In the genomic region with DNA sequence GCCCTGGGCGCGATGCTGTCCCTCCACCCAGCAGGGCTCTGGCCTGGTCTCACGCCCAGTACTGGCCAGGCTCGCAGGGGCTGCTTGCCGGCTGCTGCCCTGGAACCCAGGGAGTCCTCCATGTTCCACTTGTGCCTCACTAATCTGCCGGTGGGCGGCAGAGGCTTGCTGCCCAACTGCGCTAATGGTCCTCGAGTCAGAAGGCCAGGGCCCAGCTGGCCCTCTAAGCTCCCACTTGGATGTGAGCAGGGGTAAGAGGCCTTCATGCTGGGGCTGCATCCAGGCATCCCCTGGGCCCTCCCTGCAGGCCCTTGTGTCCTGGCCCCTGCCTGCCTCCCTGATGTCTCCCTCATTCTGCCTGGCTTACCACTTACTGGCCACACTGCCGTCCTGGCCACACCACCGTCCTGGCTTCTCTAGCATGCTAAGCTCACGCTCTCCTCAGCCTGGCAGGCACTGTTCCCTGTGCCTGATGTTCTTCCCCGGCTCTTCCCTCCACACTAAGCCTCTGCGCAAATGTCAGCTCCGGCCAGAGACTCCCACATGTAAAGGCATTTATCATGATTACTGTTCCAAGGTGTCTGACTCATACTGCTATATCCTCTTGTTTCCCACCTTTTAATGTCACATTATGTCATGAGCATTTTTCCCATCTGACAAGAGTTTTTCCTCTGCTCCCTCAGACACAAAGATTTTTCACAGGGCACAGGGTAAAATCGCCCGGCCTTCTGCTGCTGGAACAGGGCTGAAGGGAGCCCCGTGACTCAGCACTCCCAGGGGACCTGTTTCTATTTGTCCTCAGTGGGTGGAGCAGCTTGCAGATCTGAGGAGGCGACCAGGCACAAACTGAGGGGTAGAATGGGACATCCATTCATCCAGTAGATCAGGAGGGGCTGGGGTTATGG, we compare ENCODE assay signal across 8 cellular contexts. TPM values are rescaled to one million over a fixed set of nuclear protein-coding genes. Genes with fewer than 3 reads are reported as not detected.
A peak's percentile ranks its signal among the peaks of the same experiment; 100 is the strongest.
DNase-seq lines count a peak whose midpoint lies in the region; ATAC-seq and TF ChIP-seq lines count a peak whose summit lies in the region.

No MANE protein-coding gene starts in this region.

- in situ Hi-C loops in SK-MEL-5 (cut with HindIII; ENCODE audit: low pct_unique_long_range_greater_than_20kb, low sequenced_read_pairs): no loop called here

- H3K79me2 ChIP-seq in H9 (ENCODE audit: insufficient read depth, low read length) (no peaks in the 10 kb centered on the region), trophoblast cell (ENCODE audit: control insufficient read depth, insufficient read depth, low read length, poor library complexity) (no peaks in the 10 kb centered on the region)

- H3K4me1 ChIP-seq in H9 (ENCODE audit: insufficient read depth, low read length): no peaks in the 10 kb centered on the region
- peaks cover 3 to 61% (median 20%) of the 10 kb centered on the region in 3 donors for H3K4me1 ChIP-seq in gastroesophageal sphincter
- H3K4me1 ChIP-seq in rectal smooth muscle tissue (ENCODE audit: control insufficient read depth, insufficient read depth, low read length): peaks cover 24% of the 10 kb centered on the region
- peaks cover 10 to 17% of the 10 kb centered on the region in 2 experiments for H3K4me1 ChIP-seq in trophoblast cell (ENCODE audit: control insufficient read depth in 1 of 2, insufficient read depth in 2 of 2, low read length in 2 of 2)

- no peaks in the 10 kb centered on the region for H3K23me2 ChIP-seq in H9 (ENCODE audit: insufficient read length, low read depth, low read length, poor library complexity, severe bottlenecking)

- peaks cover 7 to 12% of the 10 kb centered on the region in 2 experiments for H3K4me1 Mint-ChIP-seq in H9

- WGBS in H9 (ENCODE audit: extremely low coverage, insufficient read length, low lambda C conversion rate): no CpG with 5 or more reads among the region's 19 CpGs
- WGBS in gastroesophageal sphincter (ENCODE audit: low coverage in 1 of 2), 2 donors: 0 to 21% methylated on average over 4 to 7 of the region's 19 CpGs
- WGBS in trophoblast cell (ENCODE audit: extremely low coverage, insufficient coverage, insufficient read length): no CpG with 5 or more reads among the region's 19 CpGs

- DNase-seq in H9: peak; percentile 30
- DNase-seq in SK-MEL-5 (ENCODE audit: low read depth, low spot score): peak; percentile 59
- no peak for DNase-seq in activated CD4-positive, alpha-beta T cell treated with anti-CD3 and anti-CD28 coated beads for 1 hour
- no peak for DNase-seq in trophoblast cell
- DNase-seq in GDM1 (lab: John Stamatoyannopoulos, UW): no peak

- H3K9me3 Mint-ChIP-seq in H9: no peaks in the 10 kb centered on the region

- H3K36me3 ChIP-seq in gastroesophageal sphincter (no peaks in the 10 kb centered on the region), rectal smooth muscle tissue (ENCODE audit: control insufficient read depth, insufficient read depth, low read length) (no peaks in the 10 kb centered on the region), trophoblast cell (ENCODE audit: control insufficient read depth in 1 of 2, insufficient read depth in 2 of 2, low read length in 2 of 2) (no peaks in the 10 kb centered on the region)

- no peak overlapping the region for H3K4me3 Mint-ChIP-seq in H9

- no peak overlapping the region for H3K4me3 ChIP-seq in gastroesophageal sphincter
- no peak overlapping the region for H3K4me3 ChIP-seq in rectal smooth muscle tissue (ENCODE audit: low read length)
- H3K4me3 ChIP-seq in trophoblast cell (ENCODE audit: low read depth, low read length): no peak overlapping the region

- H3K79me1 ChIP-seq in H9 (ENCODE audit: insufficient read depth, low read depth, low read length, poor library complexity, severe bottlenecking) (no peaks in the 10 kb centered on the region), trophoblast cell (ENCODE audit: low read length) (peaks cover 6% of the 10 kb centered on the region)

- no peak overlapping the region for H3K18ac ChIP-seq in H9 (ENCODE audit: insufficient read length, low read depth, low read length)
- H3K18ac ChIP-seq in trophoblast cell (ENCODE audit: low read length): no peak overlapping the region

- no peaks in the 10 kb centered on the region for H4K20me1 ChIP-seq in H9 (ENCODE audit: control insufficient read depth, insufficient read depth, insufficient read length)

- H3K27ac ChIP-seq in H9 (ENCODE audit: insufficient read length, low read depth, low read length) (no peak overlapping the region), gastroesophageal sphincter (peak overlapping the region; percentile 55 to 83 (median 83)), rectal smooth muscle tissue (ENCODE audit: low read depth, low read length) (peak overlapping the region; percentile 83), trophoblast cell (ENCODE audit: low read depth, low read length) (no peak overlapping the region)

- H2AFZ ChIP-seq in H9 (ENCODE audit: low read length) (no peak overlapping the region), trophoblast cell (ENCODE audit: insufficient read depth, low read length, poor library complexity) (no peak overlapping the region)

- H4K5ac ChIP-seq in H9 (ENCODE audit: insufficient read length, low read depth, low read length): no peak overlapping the region

- H3K27me3 Mint-ChIP-seq in H9 (ENCODE audit: low read depth): no peaks in the 10 kb centered on the region

- H4K91ac ChIP-seq in H9 (ENCODE audit: insufficient read length, low read depth, low read length) (no peak overlapping the region), trophoblast cell (ENCODE audit: low read depth, low read length) (no peak overlapping the region)

- H4K12ac ChIP-seq in trophoblast cell (ENCODE audit: low read depth, low read length): no peak overlapping the region

- H2BK15ac ChIP-seq in H9 (ENCODE audit: low read depth, low read length): no peak overlapping the region

- H3K4ac ChIP-seq in H9 (ENCODE audit: low read depth, low read length): no peak overlapping the region
- H3K4ac ChIP-seq in trophoblast cell (ENCODE audit: low read depth, low read length): no peak overlapping the region

- H3K4me2 ChIP-seq in H9 (ENCODE audit: insufficient read depth, insufficient read length, low read length) (no peak overlapping the region), trophoblast cell (ENCODE audit: low read length) (no peak overlapping the region)

- H2BK120ac ChIP-seq in H9 (ENCODE audit: low read depth, low read length, poor library complexity, severe bottlenecking) (no peak overlapping the region), trophoblast cell (ENCODE audit: insufficient read depth, low read length, poor library complexity) (no peak overlapping the region)

- H2BK5ac ChIP-seq in H9 (ENCODE audit: insufficient read length, low read length) (no peak overlapping the region), trophoblast cell (ENCODE audit: low read depth, low read length, poor library complexity) (no peak overlapping the region)

- H3K9me3 ChIP-seq in H9 (ENCODE audit: control insufficient read depth, low read depth, low read length) (no peaks in the 10 kb centered on the region), gastroesophageal sphincter (no peaks in the 10 kb centered on the region), trophoblast cell (ENCODE audit: insufficient read depth, low read depth, low read length) (no peaks in the 10 kb centered on the region)

- H3T11ph ChIP-seq in H9 (ENCODE audit: low read length): no peak overlapping the region

- H2AK5ac ChIP-seq in H9 (ENCODE audit: insufficient read length, low read length) (no peak overlapping the region), trophoblast cell (ENCODE audit: low read length) (no peak overlapping the region)

- peak overlapping the region; percentile 2 to 58 (median 37); a peak in 4 of 7 replicates for H3K27ac Mint-ChIP-seq in H9

- TF ChIP-seq EP300 in gastroesophageal sphincter (IDR thresholded peaks at IDR 0.05): no peak

- no peak overlapping the region for H4K8ac ChIP-seq in H9 (replicated peaks; ENCODE audit: insufficient read length, low read depth, low read length)
- H4K8ac ChIP-seq in trophoblast cell (ENCODE audit: low read depth, low read length): no peak overlapping the region

- H3K27me3 ChIP-seq in H9 (ENCODE audit: insufficient read depth, low read length): no peaks in the 10 kb centered on the region
- no peaks in the 10 kb centered on the region for H3K27me3 ChIP-seq in gastroesophageal sphincter
- no peaks in the 10 kb centered on the region for H3K27me3 ChIP-seq in rectal smooth muscle tissue (ENCODE audit: control insufficient read depth, insufficient read depth, low read length)
- no peaks in the 10 kb centered on the region for H3K27me3 ChIP-seq in trophoblast cell (ENCODE audit: insufficient read depth, low read length)

- H3K9ac ChIP-seq in H9 (ENCODE audit: extremely low read depth, insufficient read length, low read length) (no peak overlapping the region), rectal smooth muscle tissue (ENCODE audit: low read length) (no peak overlapping the region), trophoblast cell (ENCODE audit: low read length) (no peak overlapping the region)

- TF ChIP-seq CTCF in H9 (conservative IDR thresholded peaks at IDR 0.05): no peak
- TF ChIP-seq CTCF in gastroesophageal sphincter (IDR thresholded peaks at IDR 0.05): no peak

- no peak overlapping the region for H3K14ac ChIP-seq in H9 (ENCODE audit: insufficient read depth, low read length)
- no peak overlapping the region for H3K14ac ChIP-seq in trophoblast cell (ENCODE audit: low read length)

- H3K56ac ChIP-seq in H9 (ENCODE audit: insufficient read length, low read depth, low read length): no peak overlapping the region

- H2BK12ac ChIP-seq in H9 (ENCODE audit: insufficient read length, low read depth, low read length) (no peak overlapping the region), trophoblast cell (ENCODE audit: low read length) (no peak overlapping the region)

- H3K36me3 Mint-ChIP-seq in H9 (ENCODE audit: insufficient read depth in 1 of 3, low read depth in 3 of 3): peaks cover 6 to 26% (median 17%) of the 10 kb centered on the region in 3 experiments; a peak in 6 of 7 replicates

- TF ChIP-seq POLR2A in gastroesophageal sphincter (IDR thresholded peaks at IDR 0.05): no peak

- H3K23ac ChIP-seq in H9 (ENCODE audit: insufficient read length, low read depth, low read length) (no peak overlapping the region), trophoblast cell (ENCODE audit: low read length) (no peak overlapping the region)

- no peak overlapping the region for H2BK20ac ChIP-seq in H9 (ENCODE audit: low read depth, low read length, poor library complexity, severe bottlenecking)

- ATAC-seq in gastroesophageal sphincter (peak; percentile 83), HG03039 (IDR thresholded peaks at IDR 0.05; ENCODE audit: unreplicated experiment) (no peak)

RNA-seq across cellular contexts. Expression of a gene that starts 15.9 kb away (rescaled TPM):
- 27.4 and 30.4 TPM in 2 replicates for total RNA-seq in H9 (2021)
- total RNA-seq in SK-MEL-5 (2014; rRNA removed; shearing (Covaris generic)): 14.8 and 19.0 TPM in 2 replicates
- 27.5 and 27.8 TPM in 2 replicates for polyA plus RNA-seq in SK-MEL-5 (2015; cell fraction: cytosol; rRNA removed)
- 37.6 and 40.4 TPM in 2 replicates for polyA plus RNA-seq in SK-MEL-5 (2015; cell fraction: nucleus; rRNA removed)
- 10 to 100 TPM; 10.5 to 30.2 (median 16.2) TPM for total RNA-seq in gastroesophageal sphincter
- polyA plus RNA-seq in trophoblast cell (2013): 7.2 and 7.3 TPM in 2 replicates

RNA-seq across cellular contexts. Expression of a gene that starts 31.7 kb away (rescaled TPM):
- total RNA-seq in H9 (2021) (43.8 and 45.5 TPM in 2 replicates), gastroesophageal sphincter (10 to 100 TPM; 11.7 to 43.0 (median 28.0) TPM)
- 2.1 and 3.8 TPM in 2 replicates for total RNA-seq in SK-MEL-5 (2014; rRNA removed; shearing (Covaris generic))
- 17.4 and 17.7 TPM in 2 replicates for polyA plus RNA-seq in SK-MEL-5 (2015; cell fraction: cytosol; rRNA removed)
- 35.9 and 87.0 TPM in 2 replicates for polyA plus RNA-seq in SK-MEL-5 (2015; cell fraction: nucleus; rRNA removed)
- 21.4 and 22.8 TPM in 2 replicates for polyA plus RNA-seq in trophoblast cell (2013)

RNA-seq across cellular contexts. Expression of a gene that starts 40.4 kb away (rescaled TPM):
- total RNA-seq in H9 (2021) (1.5 and 2.0 TPM in 2 replicates), gastroesophageal sphincter (100 to 1,000 TPM in 3 of 4 donors, 10 to 100 TPM in 1; 89.3 to 282 (median 165) TPM)
- not detected in 2 replicates for total RNA-seq in SK-MEL-5 (2014; rRNA removed; shearing (Covaris generic))
- polyA plus RNA-seq in SK-MEL-5 (2015; cell fraction: cytosol; rRNA removed): not detected in 2 replicates
- not detected in 2 replicates for polyA plus RNA-seq in SK-MEL-5 (2015; cell fraction: nucleus; rRNA removed)
- polyA plus RNA-seq in trophoblast cell (2013): 1.3 and 1.6 TPM in 2 replicates

Comparison
In these comparisons a context has a peak if more than half of its experiments do, and no peak if none do; other contexts are left out.
1. DNase-seq: peak in H9 (single experiment) and SK-MEL-5 (single experiment); none in activated CD4-positive, alpha-beta T cell treated with anti-CD3 and anti-CD28 coated beads for 1 hour (single experiment), trophoblast cell (0 of 2) and GDM1 (single experiment).
2. H3K27ac ChIP-seq: peak in gastroesophageal sphincter (4 of 4) and rectal smooth muscle tissue (single experiment); none in H9 (single experiment) and trophoblast cell (single experiment).
3. RNA of a gene that starts 40.4 kb away (total RNA-seq): 89.3 to 282 TPM in gastroesophageal sphincter; 1.5 to 2.0 TPM in H9 and not detected in SK-MEL-5; every median in the first group is over 10 times any median in the second.